In the genomic region with DNA sequence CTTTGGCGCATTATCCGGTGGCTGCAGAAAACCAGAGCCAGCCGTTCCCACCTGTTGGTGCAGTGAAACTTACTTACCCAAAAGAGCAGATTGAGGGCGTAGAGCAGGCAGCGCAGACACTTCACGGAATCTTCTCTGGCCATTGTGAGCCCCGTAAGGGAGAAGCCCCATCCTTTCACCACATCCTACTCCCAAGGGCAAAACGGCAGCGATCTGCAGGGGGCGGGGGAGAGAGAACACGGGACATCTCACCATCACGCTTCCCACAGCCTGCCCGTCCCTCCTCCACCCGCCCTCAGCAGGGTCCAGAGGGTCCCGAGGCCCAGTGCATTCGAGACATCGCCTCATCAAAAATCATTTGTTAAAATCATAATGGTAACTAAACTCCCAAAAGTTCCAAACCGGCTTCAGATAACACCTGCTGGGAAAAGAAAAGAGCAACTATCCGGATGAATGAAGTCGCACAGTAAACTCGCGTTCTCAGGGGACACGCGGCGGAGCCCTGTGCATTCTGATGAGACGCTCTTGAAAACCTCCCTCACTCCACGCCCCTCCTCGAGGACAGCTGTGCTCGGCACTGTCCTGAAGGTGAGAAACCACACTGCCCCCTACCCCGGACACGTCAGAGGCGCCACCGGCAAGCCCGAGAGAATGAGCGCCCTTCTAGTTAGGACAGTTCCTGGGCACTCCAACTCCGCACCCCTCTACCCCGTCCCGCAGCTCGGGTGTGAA, we compare ENCODE assay signal across 8 cellular contexts. TPM values are rescaled to one million over a fixed set of nuclear protein-coding genes. Genes with fewer than 3 reads are reported as not detected.
DNase-seq lines count a peak whose midpoint lies in the region; ATAC-seq and TF ChIP-seq lines count a peak whose summit lies in the region.

No MANE protein-coding gene starts in this region.

- peak overlapping the region; percentile 54 to 62 (median 61) for H3K9ac ChIP-seq in skeletal muscle tissue (ENCODE audit: low read depth in 1 of 3, low read length in 3 of 3)

- peak overlapping the region; percentile 73 for H3K4me3 ChIP-seq in brain microvascular endothelial cell (ENCODE audit: low read depth, low read length)
- peak overlapping the region; percentile 73 to 83 (median 83) for H3K4me3 ChIP-seq in skeletal muscle tissue (ENCODE audit: low read length in 3 of 3)

- H3K36me3 ChIP-seq in brain microvascular endothelial cell (replicated peaks) (no peaks in the 10 kb centered on the region), skeletal muscle tissue (ENCODE audit: control insufficient read depth in 3 of 3, insufficient read depth in 3 of 3, low read length in 3 of 3) (no peaks in the 10 kb centered on the region)

- H3K9me3 ChIP-seq in skeletal muscle tissue (ENCODE audit: control insufficient read depth in 3 of 3, low read length in 3 of 3), result no peaks in the 10 kb centered on the region

- no peak overlapping the region for H3K27ac ChIP-seq in brain microvascular endothelial cell
- no peak overlapping the region for H3K27ac ChIP-seq in skeletal muscle tissue (ENCODE audit: low read depth, low read length)

- DNase-seq in DMS53 treated with DMSO at 0.1 percent for 48 hours (lab: John Stamatoyannopoulos, UW; ENCODE audit: unreplicated experiment) (peak; percentile 40), OCI-M2 (lab: John Stamatoyannopoulos, UW; ENCODE audit: unreplicated experiment) (peak; percentile 32), brain microvascular endothelial cell (peak; percentile 24), iPS-NIHi7 (ENCODE audit: extremely low spot score) (peak; percentile 59), activated gamma-delta T cell (lab: John Stamatoyannopoulos, UW) (no peak)

- in situ Hi-C loops in brain microvascular endothelial cell (cut with HindIII; ENCODE audit: low pct_ligation_motif_present, low sequenced_read_pairs), result no loop called here

- TF ChIP-seq CTCF in brain microvascular endothelial cell (IDR thresholded peaks at IDR 0.05; ENCODE audit: low read depth, low read length, missing control alignments), result peak; percentile 25

- H3K4me1 ChIP-seq in skeletal muscle tissue (ENCODE audit: control insufficient read depth in 3 of 3, insufficient read depth in 3 of 3, low read length in 3 of 3), result peaks cover 7 to 8% (median 7%) of the 10 kb centered on the region in 3 donors

- peak; percentile 79 for ATAC-seq in GM19397 (IDR thresholded peaks at IDR 0.05; ENCODE audit: unreplicated experiment)
- ATAC-seq in HG03378 (IDR thresholded peaks at IDR 0.05; ENCODE audit: unreplicated experiment), result peak; percentile 71

- H3K27me3 ChIP-seq in brain microvascular endothelial cell (replicated peaks) (no peaks in the 10 kb centered on the region), skeletal muscle tissue (ENCODE audit: control insufficient read depth in 3 of 3, insufficient read depth in 3 of 3, low read length in 3 of 3) (no peaks in the 10 kb centered on the region)

RNA-seq across cellular contexts. Expression of a gene that starts 1.2 kb away (rescaled TPM):
- 33.4 TPM for total RNA-seq in skeletal muscle tissue
